Comparison of ENCODE assay signal across 26 cellular contexts in the genomic region with DNA sequence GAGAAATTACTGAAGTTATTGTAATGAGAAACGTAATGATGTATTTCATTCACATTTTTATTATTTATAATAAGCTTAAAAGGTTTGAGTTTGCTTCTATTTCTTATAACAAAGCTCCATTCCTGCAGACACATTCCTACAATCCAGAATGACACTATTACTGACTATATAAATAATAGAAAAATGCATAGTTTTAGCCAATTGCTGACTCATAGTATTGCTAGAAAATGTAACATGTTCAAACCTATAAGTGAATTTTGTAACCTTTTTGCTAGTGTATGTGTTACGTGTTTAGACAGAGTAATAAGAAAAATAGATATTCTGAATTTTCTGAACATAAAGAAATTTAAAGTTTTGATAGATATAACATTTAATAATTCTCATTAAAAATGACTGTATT. TPM values are rescaled to one million over a fixed set of nuclear protein-coding genes. Genes with fewer than 3 reads are reported as not detected.
"Had no signal": no experiment of that assay in that cellular context is flagged by ENCODE, and none has a peak within 500 bp of the region (broad histone marks: within the 10 kb centered on the region; RNA-seq: fewer than 3 reads in every experiment).

No MANE protein-coding gene starts in this region.

- DNase-seq: activated CD4-positive, alpha-beta T cell treated with anti-CD3 and anti-CD28 coated beads for 48 hours; activated CD4-positive, alpha-beta T cell treated with anti-CD3 and anti-CD28 coated beads, Interleukin-2, amount 50 U/mL, for 48 hours; activated CD4-positive, CD25-positive, alpha-beta regulatory T cell treated with anti-CD3 and anti-CD28 coated beads, Interleukin-2, amount 50 U/mL, for 72 hours; activated CD8-positive, alpha-beta memory T cell treated with anti-CD3 and anti-CD28 coated beads, Interleukin-2, amount 10 ng/mL, durations not matched to agents 7 days and 5 days; activated effector memory CD4-positive, alpha-beta T cell treated with anti-CD3 and anti-CD28 coated beads, Interleukin-2, amount 50 U/mL, for 16 hours; activated naive CD4-positive, alpha-beta T cell treated with anti-CD3 and anti-CD28 coated beads for 36 hours; activated T-cell treated with anti-CD3 and anti-CD28 coated beads, Interleukin-2, amount 50 U/mL, for 24 hours; brain microvascular endothelial cell; caudate nucleus; MG63; MV-4-11; NCI-H1092 treated with DMSO at 0.1 percent for 48 hours; NCI-H1417 treated with DMSO at 0.1 percent for 48 hours; NCI-H1694; NCI-H2029 treated with DMSO at 0.1 percent for 48 hours; NCI-H510A treated with DMSO at 0.1 percent for 48 hours; NCI-H69; NK-92 treated with Interleukin-12 subunit alpha and Interleukin-12 subunit beta, amount 100 ng/mL, for 24 hours; OCI-M1; Peyer's patch; SHP77 treated with DMSO at 0.1 percent for 48 hours had no signal

- H3K9ac ChIP-seq: KMS-11 had no signal

- H3K36me3 ChIP-seq: brain microvascular endothelial cell, MG63, Peyer's patch had no signal

- H3K27ac ChIP-seq: brain microvascular endothelial cell, KMS-11, Peyer's patch had no signal

- H3K4me3 ChIP-seq: MG63, Peyer's patch had no signal

- H3K9me3 ChIP-seq: MG63, Peyer's patch had no signal

- H3K4me1 ChIP-seq: Peyer's patch had no signal

RNA-seq across cellular contexts. Expression of a gene that starts 9.3 kb away (rescaled TPM):
- total RNA-seq: activated CD8-positive, alpha-beta memory T cell treated with anti-CD3 and anti-CD28 coated beads, Interleukin-2, amount 10 ng/mL, durations not matched to agents 7 days and 5 days; activated naive CD4-positive, alpha-beta T cell treated with anti-CD3 and anti-CD28 coated beads for 36 hours; activated T-helper 1 cell treated with anti-CD3 and anti-CD28 coated beads, Interleukin-12 subunit alpha, Interleukin-12 subunit beta, Interleukin-2, Interleukin-4 antibody, amounts not matched to agents 30 ng/mL and 10 ng/mL and 1 ng/mL, durations not matched to agents 14 hours and 24 hours and 36 hours; Peyer's patch; SK-MEL-5; WTC11 had no signal
- polyA plus RNA-seq: adipose tissue had no signal
